Comparison of ENCODE assay signal across 30 cellular contexts in the genomic region with DNA sequence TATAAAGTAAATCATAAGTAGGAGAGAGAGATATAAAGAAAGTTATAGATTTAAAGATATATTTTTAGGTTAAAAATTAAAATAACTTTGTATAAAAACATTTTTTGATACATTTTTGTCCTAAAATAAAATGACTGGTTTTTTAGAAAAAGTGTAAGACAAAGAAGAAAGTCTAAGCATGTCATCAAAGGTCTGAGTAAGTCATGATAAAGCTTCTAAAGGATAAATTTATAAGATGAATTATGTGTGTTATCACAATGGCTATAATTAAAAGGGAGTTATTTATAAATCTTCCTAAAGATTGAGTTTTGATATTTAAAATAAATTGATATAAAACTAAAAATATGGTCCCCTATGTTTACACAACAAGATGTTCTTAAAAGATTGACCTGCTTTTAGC.
"Had no signal": no experiment of that assay in that cellular context is flagged by ENCODE, and none has a peak within 500 bp of the region (broad histone marks: within the 10 kb centered on the region; RNA-seq: fewer than 3 reads in every experiment).

No MANE protein-coding gene starts in this region.

- H3K27ac Mint-ChIP-seq: activated naive CD4-positive, alpha-beta T cell treated with anti-CD3 and anti-CD28 coated beads for 36 hours; activated naive CD8-positive, alpha-beta T cell treated with anti-CD3 and anti-CD28 coated beads for 36 hours; activated T-helper 1 cell treated with anti-CD3 and anti-CD28 coated beads, Interleukin-12 subunit alpha, Interleukin-12 subunit beta, Interleukin-2, Interleukin-4 antibody, amounts not matched to agents 30 ng/mL and 10 ng/mL and 1 ng/mL, durations not matched to agents 14 hours and 24 hours and 36 hours; naive thymus-derived CD4-positive, alpha-beta T cell; stimulated activated memory B cell treated with anti-CD40 and anti-IgM and Interleukin-4, amounts not matched to agents 10 μg/mL and 1 μg/mL and 100 μg/mL, for 72 hours; stimulated activated naive CD8-positive, alpha-beta T cell treated with anti-CD3 and anti-CD28 coated beads, Interleukin-15, amount 100 ng/mL, for 72 hours; type B pancreatic cell had no signal

- H3K27me3 Mint-ChIP-seq: stimulated activated memory B cell treated with anti-CD40 and anti-IgM and Interleukin-4, amounts not matched to agents 10 μg/mL and 1 μg/mL and 100 μg/mL, for 72 hours; type B pancreatic cell had no signal

- ATAC-seq: body of pancreas; gastrocnemius medialis; left ventricle myocardium superior; naive thymus-derived CD4-positive, alpha-beta T cell; stimulated activated memory B cell treated with anti-CD40 and anti-IgM and Interleukin-4, amounts not matched to agents 10 μg/mL and 1 μg/mL and 100 μg/mL, for 72 hours; stimulated activated naive CD8-positive, alpha-beta T cell treated with anti-CD3 and anti-CD28 coated beads, Interleukin-15, amount 100 ng/mL, for 72 hours had no signal

- H3K4me2 ChIP-seq: smooth muscle cell had no signal

- H3K4me3 ChIP-seq: adrenal gland, body of pancreas, gastrocnemius medialis, right atrium auricular region, smooth muscle cell, uterus had no signal

- H3K27ac ChIP-seq: adrenal gland, body of pancreas, gastrocnemius medialis, parathyroid adenoma, right atrium auricular region, uterus, VCaP had no signal

- H3K4me3 Mint-ChIP-seq: activated naive CD4-positive, alpha-beta T cell treated with anti-CD3 and anti-CD28 coated beads for 36 hours; activated naive CD8-positive, alpha-beta T cell treated with anti-CD3 and anti-CD28 coated beads for 36 hours; activated T-helper 1 cell treated with anti-CD3 and anti-CD28 coated beads, Interleukin-12 subunit alpha, Interleukin-12 subunit beta, Interleukin-2, Interleukin-4 antibody, amounts not matched to agents 30 ng/mL and 10 ng/mL and 1 ng/mL, durations not matched to agents 14 hours and 24 hours and 36 hours; naive thymus-derived CD4-positive, alpha-beta T cell; stimulated activated memory B cell treated with anti-CD40 and anti-IgM and Interleukin-4, amounts not matched to agents 10 μg/mL and 1 μg/mL and 100 μg/mL, for 72 hours; stimulated activated naive CD8-positive, alpha-beta T cell treated with anti-CD3 and anti-CD28 coated beads, Interleukin-15, amount 100 ng/mL, for 72 hours; type B pancreatic cell had no signal

- H3K36me3 ChIP-seq: adrenal gland, gastrocnemius medialis, right atrium auricular region, uterus had no signal

- H2AFZ ChIP-seq: parathyroid adenoma had no signal

- H3K36me3 Mint-ChIP-seq: activated naive CD8-positive, alpha-beta T cell treated with anti-CD3 and anti-CD28 coated beads for 36 hours; stimulated activated memory B cell treated with anti-CD40 and anti-IgM and Interleukin-4, amounts not matched to agents 10 μg/mL and 1 μg/mL and 100 μg/mL, for 72 hours; type B pancreatic cell had no signal

- H3K4me1 ChIP-seq: adrenal gland, gastrocnemius medialis, parathyroid adenoma, right atrium auricular region, uterus had no signal

- H3K9me3 ChIP-seq: adrenal gland, body of pancreas, gastrocnemius medialis, uterus had no signal

- H3K79me2 ChIP-seq: parathyroid adenoma had no signal

- H3K4me1 Mint-ChIP-seq: activated naive CD8-positive, alpha-beta T cell treated with anti-CD3 and anti-CD28 coated beads for 36 hours; naive thymus-derived CD4-positive, alpha-beta T cell; stimulated activated memory B cell treated with anti-CD40 and anti-IgM and Interleukin-4, amounts not matched to agents 10 μg/mL and 1 μg/mL and 100 μg/mL, for 72 hours; stimulated activated naive CD8-positive, alpha-beta T cell treated with anti-CD3 and anti-CD28 coated beads, Interleukin-15, amount 100 ng/mL, for 72 hours had no signal

- H3K27me3 ChIP-seq: adrenal gland, body of pancreas, gastrocnemius medialis, right atrium auricular region, uterus had no signal

- DNase-seq: activated CD4-positive, alpha-beta T cell treated with anti-CD3 and anti-CD28 coated beads for 4 hours; activated CD4-positive, alpha-beta T cell treated with anti-CD3 and anti-CD28 coated beads, Interleukin-2, amount 50 U/mL, for 48 hours; activated CD8-positive, alpha-beta memory T cell treated with anti-CD3 and anti-CD28 coated beads for 24 hours; activated effector memory CD4-positive, alpha-beta T cell treated with anti-CD3 and anti-CD28 coated beads, Interleukin-2, amount 50 U/mL, for 16 hours; activated naive CD4-positive, alpha-beta T cell treated with anti-CD3 and anti-CD28 coated beads for 36 hours; activated naive CD8-positive, alpha-beta T cell treated with anti-CD3 and anti-CD28 coated beads for 36 hours; adrenal gland; aorta; body of pancreas; dermis blood vessel endothelial cell; effector CD8-positive, alpha-beta T cell; gastrocnemius medialis; glutamatergic neuron; islet precursor cell; left ventricle myocardium superior; naive thymus-derived CD4-positive, alpha-beta T cell; nucleus accumbens; stimulated activated CD4-positive, alpha-beta T cell treated with anti-CD3 and anti-CD28 coated beads, Interleukin-1b, Interleukin-23, amount 100 ng/mL, for 48 hours; stimulated activated CD4-positive, alpha-beta T cell treated with anti-CD3 and anti-CD28 coated beads, Interleukin-4, amount 100 ng/mL, for 4 hours; stimulated activated CD8-positive, alpha-beta memory T cell treated with anti-CD3 and anti-CD28 coated beads, Interleukin-4, amount 100 ng/mL, for 48 hours; stimulated activated naive CD8-positive, alpha-beta T cell treated with anti-CD3 and anti-CD28 coated beads, Interleukin-15, amount 100 ng/mL, for 72 hours; substantia nigra; uterus had no signal
